10 cellular contexts compared by ENCODE assay signal in the genomic region with DNA sequence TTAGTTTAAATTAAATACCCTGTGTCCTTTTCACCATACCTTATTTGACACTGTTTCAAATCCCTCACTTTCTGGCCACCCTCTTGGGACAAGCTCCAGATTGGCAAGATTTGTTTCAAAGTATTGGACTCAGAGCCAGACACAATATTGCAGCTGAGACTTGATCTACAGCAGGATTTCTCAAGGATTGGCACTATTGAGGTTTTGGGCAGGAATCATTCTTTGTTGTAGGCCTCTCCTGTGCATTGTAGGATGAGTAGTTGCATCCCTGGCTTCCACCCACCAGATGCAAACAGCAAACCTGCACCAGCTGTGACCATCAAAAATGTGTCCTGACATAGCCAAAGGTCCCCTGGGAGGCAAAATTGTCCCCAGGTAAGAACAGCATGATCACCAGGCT.
"Had no signal": no experiment of that assay in that cellular context is flagged by ENCODE, and none has a peak within 500 bp of the region (broad histone marks: within the 10 kb centered on the region; RNA-seq: fewer than 3 reads in every experiment).

No MANE protein-coding gene starts in this region.

- H3K4me1 Mint-ChIP-seq: IgD-negative memory B cell had no signal

- H3K4me3 ChIP-seq: K562 had no signal

- H3K4me3 Mint-ChIP-seq: IgD-negative memory B cell had no signal

- H3K27ac ChIP-seq: HL-60, KMS-11 had no signal

- H3K27me3 Mint-ChIP-seq: IgD-negative memory B cell had no signal

- H3K4me2 ChIP-seq: KMS-11 had no signal

- H3K36me3 Mint-ChIP-seq: IgD-negative memory B cell had no signal

- H3K9ac ChIP-seq: KMS-11 had no signal

- FAIRE-seq: HepG2, HTR-8/SVneo, K562 had no signal

- DNase-seq: IMR-90, Karpas-422, KBM-7, KG1 had no signal

- H3K27ac Mint-ChIP-seq: IgD-negative memory B cell had no signal

- ATAC-seq: HepG2, K562 had no signal
